Comparison of ENCODE assay signal across 1 cellular context in genomic region chr3:127457094-127457475, GRCh38.
TF ChIP-seq lines count a peak whose summit lies in the region.

No MANE protein-coding gene starts in this region.

TF ChIP-seq in WTC11, 78 proteins besides CTCF, POLR2A, EP300 and RAD21 (continued from another document and continues in another):
- TF ChIP-seq, protein P1, sequence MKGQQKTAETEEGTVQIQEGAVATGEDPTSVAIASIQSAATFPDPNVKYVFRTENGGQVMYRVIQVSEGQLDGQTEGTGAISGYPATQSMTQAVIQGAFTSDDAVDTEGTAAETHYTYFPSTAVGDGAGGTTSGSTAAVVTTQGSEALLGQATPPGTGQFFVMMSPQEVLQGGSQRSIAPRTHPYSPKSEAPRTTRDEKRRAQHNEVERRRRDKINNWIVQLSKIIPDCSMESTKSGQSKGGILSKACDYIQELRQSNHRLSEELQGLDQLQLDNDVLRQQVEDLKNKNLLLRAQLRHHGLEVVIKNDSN (CRISPR knock-in tag; IDR thresholded peaks at IDR 0.05): peak; percentile 36; the same call in 1 of the 2 replicates
- TF ChIP-seq, protein P2, sequence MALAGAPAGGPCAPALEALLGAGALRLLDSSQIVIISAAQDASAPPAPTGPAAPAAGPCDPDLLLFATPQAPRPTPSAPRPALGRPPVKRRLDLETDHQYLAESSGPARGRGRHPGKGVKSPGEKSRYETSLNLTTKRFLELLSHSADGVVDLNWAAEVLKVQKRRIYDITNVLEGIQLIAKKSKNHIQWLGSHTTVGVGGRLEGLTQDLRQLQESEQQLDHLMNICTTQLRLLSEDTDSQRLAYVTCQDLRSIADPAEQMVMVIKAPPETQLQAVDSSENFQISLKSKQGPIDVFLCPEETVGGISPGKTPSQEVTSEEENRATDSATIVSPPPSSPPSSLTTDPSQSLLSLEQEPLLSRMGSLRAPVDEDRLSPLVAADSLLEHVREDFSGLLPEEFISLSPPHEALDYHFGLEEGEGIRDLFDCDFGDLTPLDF (CRISPR knock-in tag; IDR thresholded peaks at IDR 0.05): no peak
- TF ChIP-seq ZBTB43 (CRISPR knock-in tag; IDR thresholded peaks at IDR 0.05) (0 out of 2 replicates have a peak, but pooled peaks have one; percentile 21), NFE2L1 (CRISPR knock-in tag; IDR thresholded peaks at IDR 0.05) (peak; percentile 80; the same call in 1 of the 2 replicates), MAX (CRISPR knock-in tag; IDR thresholded peaks at IDR 0.05) (peak; percentile 96), ZNF425 (CRISPR knock-in tag; conservative IDR thresholded peaks at IDR 0.05) (no peak), ATF3 (CRISPR knock-in tag; conservative IDR thresholded peaks at IDR 0.05) (no peak), IRF2 (CRISPR knock-in tag; IDR thresholded peaks at IDR 0.05; ENCODE audit: borderline replicate concordance, low read depth) (no peak), ZNF121 (CRISPR knock-in tag; IDR thresholded peaks at IDR 0.05) (no peak), ZNF396 (CRISPR knock-in tag; IDR thresholded peaks at IDR 0.05; ENCODE audit: borderline replicate concordance) (no peak), CDX4 (CRISPR knock-in tag; IDR thresholded peaks at IDR 0.05; ENCODE audit: borderline replicate concordance) (no peak), ZNF532 (CRISPR knock-in tag; IDR thresholded peaks at IDR 0.05; ENCODE audit: borderline replicate concordance) (no peak), NR1H2 (CRISPR knock-in tag; IDR thresholded peaks at IDR 0.05) (no peak), JAZF1 (CRISPR knock-in tag; IDR thresholded peaks at IDR 0.05) (no peak), ZNF317 (CRISPR knock-in tag; IDR thresholded peaks at IDR 0.05; ENCODE audit: borderline replicate concordance, low read depth) (no peak), USF2 (CRISPR knock-in tag; IDR thresholded peaks at IDR 0.05) (no peak), TEAD1 (CRISPR knock-in tag; IDR thresholded peaks at IDR 0.05) (no peak), NFATC4 (CRISPR knock-in tag; IDR thresholded peaks at IDR 0.05) (no peak), MYBL2 (CRISPR knock-in tag; IDR thresholded peaks at IDR 0.05) (no peak), SMAD3 (CRISPR knock-in tag; IDR thresholded peaks at IDR 0.05; ENCODE audit: borderline replicate concordance) (no peak), NFYB (CRISPR knock-in tag; conservative IDR thresholded peaks at IDR 0.05; ENCODE audit: low read depth) (no peak), CREB1 (CRISPR knock-in tag; IDR thresholded peaks at IDR 0.05) (no peak), NR3C1 (CRISPR knock-in tag; conservative IDR thresholded peaks at IDR 0.05; ENCODE audit: low read depth) (no peak), RORB (CRISPR knock-in tag; IDR thresholded peaks at IDR 0.05) (no peak), FOXJ3 (CRISPR knock-in tag; IDR thresholded peaks at IDR 0.05; ENCODE audit: borderline replicate concordance) (no peak), PRRX2 (CRISPR knock-in tag; IDR thresholded peaks at IDR 0.05) (no peak), RELA (CRISPR knock-in tag; IDR thresholded peaks at IDR 0.05; ENCODE audit: borderline replicate concordance) (no peak)
- TF ChIP-seq, protein P3, sequence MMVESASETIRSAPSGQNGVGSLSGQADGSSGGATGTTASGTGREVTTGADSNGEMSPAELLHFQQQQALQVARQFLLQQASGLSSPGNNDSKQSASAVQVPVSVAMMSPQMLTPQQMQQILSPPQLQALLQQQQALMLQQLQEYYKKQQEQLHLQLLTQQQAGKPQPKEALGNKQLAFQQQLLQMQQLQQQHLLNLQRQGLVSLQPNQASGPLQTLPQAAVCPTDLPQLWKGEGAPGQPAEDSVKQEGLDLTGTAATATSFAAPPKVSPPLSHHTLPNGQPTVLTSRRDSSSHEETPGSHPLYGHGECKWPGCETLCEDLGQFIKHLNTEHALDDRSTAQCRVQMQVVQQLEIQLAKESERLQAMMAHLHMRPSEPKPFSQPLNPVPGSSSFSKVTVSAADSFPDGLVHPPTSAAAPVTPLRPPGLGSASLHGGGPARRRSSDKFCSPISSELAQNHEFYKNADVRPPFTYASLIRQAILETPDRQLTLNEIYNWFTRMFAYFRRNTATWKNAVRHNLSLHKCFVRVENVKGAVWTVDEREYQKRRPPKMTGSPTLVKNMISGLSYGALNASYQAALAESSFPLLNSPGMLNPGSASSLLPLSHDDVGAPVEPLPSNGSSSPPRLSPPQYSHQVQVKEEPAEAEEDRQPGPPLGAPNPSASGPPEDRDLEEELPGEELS (CRISPR knock-in tag; IDR thresholded peaks at IDR 0.05): peak; percentile 66; the same call in 1 of the 2 replicates
- TF ChIP-seq, protein P4, sequence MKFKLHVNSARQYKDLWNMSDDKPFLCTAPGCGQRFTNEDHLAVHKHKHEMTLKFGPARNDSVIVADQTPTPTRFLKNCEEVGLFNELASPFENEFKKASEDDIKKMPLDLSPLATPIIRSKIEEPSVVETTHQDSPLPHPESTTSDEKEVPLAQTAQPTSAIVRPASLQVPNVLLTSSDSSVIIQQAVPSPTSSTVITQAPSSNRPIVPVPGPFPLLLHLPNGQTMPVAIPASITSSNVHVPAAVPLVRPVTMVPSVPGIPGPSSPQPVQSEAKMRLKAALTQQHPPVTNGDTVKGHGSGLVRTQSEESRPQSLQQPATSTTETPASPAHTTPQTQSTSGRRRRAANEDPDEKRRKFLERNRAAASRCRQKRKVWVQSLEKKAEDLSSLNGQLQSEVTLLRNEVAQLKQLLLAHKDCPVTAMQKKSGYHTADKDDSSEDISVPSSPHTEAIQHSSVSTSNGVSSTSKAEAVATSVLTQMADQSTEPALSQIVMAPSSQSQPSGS (CRISPR knock-in tag; IDR thresholded peaks at IDR 0.05; ENCODE audit: borderline replicate concordance, low read depth): no peak
- TF ChIP-seq, protein P5, sequence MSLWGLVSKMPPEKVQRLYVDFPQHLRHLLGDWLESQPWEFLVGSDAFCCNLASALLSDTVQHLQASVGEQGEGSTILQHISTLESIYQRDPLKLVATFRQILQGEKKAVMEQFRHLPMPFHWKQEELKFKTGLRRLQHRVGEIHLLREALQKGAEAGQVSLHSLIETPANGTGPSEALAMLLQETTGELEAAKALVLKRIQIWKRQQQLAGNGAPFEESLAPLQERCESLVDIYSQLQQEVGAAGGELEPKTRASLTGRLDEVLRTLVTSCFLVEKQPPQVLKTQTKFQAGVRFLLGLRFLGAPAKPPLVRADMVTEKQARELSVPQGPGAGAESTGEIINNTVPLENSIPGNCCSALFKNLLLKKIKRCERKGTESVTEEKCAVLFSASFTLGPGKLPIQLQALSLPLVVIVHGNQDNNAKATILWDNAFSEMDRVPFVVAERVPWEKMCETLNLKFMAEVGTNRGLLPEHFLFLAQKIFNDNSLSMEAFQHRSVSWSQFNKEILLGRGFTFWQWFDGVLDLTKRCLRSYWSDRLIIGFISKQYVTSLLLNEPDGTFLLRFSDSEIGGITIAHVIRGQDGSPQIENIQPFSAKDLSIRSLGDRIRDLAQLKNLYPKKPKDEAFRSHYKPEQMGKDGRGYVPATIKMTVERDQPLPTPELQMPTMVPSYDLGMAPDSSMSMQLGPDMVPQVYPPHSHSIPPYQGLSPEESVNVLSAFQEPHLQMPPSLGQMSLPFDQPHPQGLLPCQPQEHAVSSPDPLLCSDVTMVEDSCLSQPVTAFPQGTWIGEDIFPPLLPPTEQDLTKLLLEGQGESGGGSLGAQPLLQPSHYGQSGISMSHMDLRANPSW (CRISPR knock-in tag; conservative IDR thresholded peaks at IDR 0.05; ENCODE audit: low read depth): no peak
- TF ChIP-seq, protein P6, sequence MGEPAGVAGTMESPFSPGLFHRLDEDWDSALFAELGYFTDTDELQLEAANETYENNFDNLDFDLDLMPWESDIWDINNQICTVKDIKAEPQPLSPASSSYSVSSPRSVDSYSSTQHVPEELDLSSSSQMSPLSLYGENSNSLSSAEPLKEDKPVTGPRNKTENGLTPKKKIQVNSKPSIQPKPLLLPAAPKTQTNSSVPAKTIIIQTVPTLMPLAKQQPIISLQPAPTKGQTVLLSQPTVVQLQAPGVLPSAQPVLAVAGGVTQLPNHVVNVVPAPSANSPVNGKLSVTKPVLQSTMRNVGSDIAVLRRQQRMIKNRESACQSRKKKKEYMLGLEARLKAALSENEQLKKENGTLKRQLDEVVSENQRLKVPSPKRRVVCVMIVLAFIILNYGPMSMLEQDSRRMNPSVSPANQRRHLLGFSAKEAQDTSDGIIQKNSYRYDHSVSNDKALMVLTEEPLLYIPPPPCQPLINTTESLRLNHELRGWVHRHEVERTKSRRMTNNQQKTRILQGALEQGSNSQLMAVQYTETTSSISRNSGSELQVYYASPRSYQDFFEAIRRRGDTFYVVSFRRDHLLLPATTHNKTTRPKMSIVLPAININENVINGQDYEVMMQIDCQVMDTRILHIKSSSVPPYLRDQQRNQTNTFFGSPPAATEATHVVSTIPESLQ (CRISPR knock-in tag; IDR thresholded peaks at IDR 0.05): no peak
- TF ChIP-seq, protein P7, sequence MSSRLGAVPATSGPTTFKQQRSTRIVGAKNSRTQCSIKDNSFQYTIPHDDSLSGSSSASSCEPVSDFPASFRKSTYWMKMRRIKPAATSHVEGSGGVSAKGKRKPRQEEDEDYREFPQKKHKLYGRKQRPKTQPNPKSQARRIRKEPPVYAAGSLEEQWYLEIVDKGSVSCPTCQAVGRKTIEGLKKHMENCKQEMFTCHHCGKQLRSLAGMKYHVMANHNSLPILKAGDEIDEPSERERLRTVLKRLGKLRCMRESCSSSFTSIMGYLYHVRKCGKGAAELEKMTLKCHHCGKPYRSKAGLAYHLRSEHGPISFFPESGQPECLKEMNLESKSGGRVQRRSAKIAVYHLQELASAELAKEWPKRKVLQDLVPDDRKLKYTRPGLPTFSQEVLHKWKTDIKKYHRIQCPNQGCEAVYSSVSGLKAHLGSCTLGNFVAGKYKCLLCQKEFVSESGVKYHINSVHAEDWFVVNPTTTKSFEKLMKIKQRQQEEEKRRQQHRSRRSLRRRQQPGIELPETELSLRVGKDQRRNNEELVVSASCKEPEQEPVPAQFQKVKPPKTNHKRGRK (CRISPR knock-in tag; IDR thresholded peaks at IDR 0.05; ENCODE audit: borderline replicate concordance): no peak
